In genomic region chr2:121897335-121897970, GRCh38 we compare ENCODE assay signal across 8 cellular contexts.
A peak's percentile ranks its signal among the peaks of the same experiment; 100 is the strongest.
DNase-seq lines count a peak whose midpoint lies in the region; ATAC-seq, FAIRE-seq and TF ChIP-seq lines count a peak whose summit lies in the region.

No MANE protein-coding gene starts in this region.

- no peaks in the 10 kb centered on the region for H3K79me2 ChIP-seq in astrocyte (ENCODE audit: insufficient read depth, low read length)
- H3K79me2 ChIP-seq in neural progenitor cell (ENCODE audit: low read depth) = no peaks in the 10 kb centered on the region

- no peak overlapping the region for H3K4me2 ChIP-seq in astrocyte (ENCODE audit: low read length)
- no peak overlapping the region for H3K4me2 ChIP-seq in neural progenitor cell

- H3K4me3 Mint-ChIP-seq in astrocyte (ENCODE audit: unreplicated experiment) (no peak overlapping the region), neural progenitor cell (no peak overlapping the region)

- H3K36me3 ChIP-seq in astrocyte (ENCODE audit: insufficient read depth, low read length) (no peaks in the 10 kb centered on the region), neural progenitor cell (no peaks in the 10 kb centered on the region), psoas muscle (ENCODE audit: insufficient read depth in 1 of 2, low read depth in 1 of 2) (no peaks in the 10 kb centered on the region)

- H4K20me1 ChIP-seq in astrocyte (ENCODE audit: insufficient read depth, low read length) (no peaks in the 10 kb centered on the region), neural progenitor cell (ENCODE audit: low read depth) (no peaks in the 10 kb centered on the region)

- TF ChIP-seq CTCF in C4-2B (conservative IDR thresholded peaks at IDR 0.05) (peak; percentile 67), GM13977 (IDR thresholded peaks at IDR 0.05; ENCODE audit: extremely low read depth, insufficient read depth, missing control alignments) (peak; percentile 52), astrocyte (IDR thresholded peaks at IDR 0.05; ENCODE audit: insufficient read depth, low read depth, low read length) (peak; percentile 41), neural progenitor cell (IDR thresholded peaks at IDR 0.05) (peak; percentile 55), psoas muscle (IDR thresholded peaks at IDR 0.05) (no peak)

- H3K4me1 ChIP-seq in astrocyte (ENCODE audit: insufficient read depth, low read length) (peaks cover 4% of the 10 kb centered on the region), neural progenitor cell (peaks cover 9% of the 10 kb centered on the region), psoas muscle (no peaks in the 10 kb centered on the region)

- no peak overlapping the region for H3K27ac ChIP-seq in C4-2B
- peak overlapping the region; percentile 40 for H3K27ac ChIP-seq in astrocyte (ENCODE audit: low read depth, low read length)
- H3K27ac ChIP-seq in neural progenitor cell = no peak overlapping the region
- H3K27ac ChIP-seq in psoas muscle = no peak overlapping the region

- peaks cover 8% of the 10 kb centered on the region for H3F3A ChIP-seq in neural progenitor cell (ENCODE audit: low read depth)

- DNase-seq in GM13977 (ENCODE audit: low spot score) (peak; percentile 76), NCI-H1694 (lab: John Stamatoyannopoulos, UW) (peak; percentile 23), astrocyte (ENCODE audit: low read depth) (peak; percentile 4), neural progenitor cell (ENCODE audit: low spot score) (peak; percentile 46), psoas muscle (no peak)

- H2AFZ ChIP-seq in astrocyte (ENCODE audit: low read depth, low read length) (peak overlapping the region; percentile 32), neural progenitor cell (replicated peaks) (peak overlapping the region; percentile 14)

- ATAC-seq in HG02623 (IDR thresholded peaks at IDR 0.05; ENCODE audit: unreplicated experiment) (peak; percentile 72), psoas muscle (no peak), GM18861 (IDR thresholded peaks at IDR 0.05; ENCODE audit: unreplicated experiment) (no peak)

- H3K4me1 Mint-ChIP-seq in astrocyte (ENCODE audit: low read depth, unreplicated experiment) (peaks cover 14% of the 10 kb centered on the region), neural progenitor cell (peaks cover 15% of the 10 kb centered on the region)

- FAIRE-seq in astrocyte (lab: Jason Lieb, UNC) = no peak

- no peaks in the 10 kb centered on the region for H3K9me3 Mint-ChIP-seq in astrocyte (ENCODE audit: unreplicated experiment)
- peaks cover 2% of the 10 kb centered on the region for H3K9me3 Mint-ChIP-seq in neural progenitor cell

- H3K27ac Mint-ChIP-seq in astrocyte (ENCODE audit: unreplicated experiment) (no peak overlapping the region), neural progenitor cell (peak overlapping the region; percentile 82)

- H3K36me3 Mint-ChIP-seq in astrocyte (ENCODE audit: low read depth, unreplicated experiment) = no peaks in the 10 kb centered on the region
- no peaks in the 10 kb centered on the region for H3K36me3 Mint-ChIP-seq in neural progenitor cell

- intact Hi-C loops in psoas muscle (cut with DNase I) = no loop called here

- H3K9me3 ChIP-seq in astrocyte (ENCODE audit: insufficient read depth, low read depth, low read length) = no peaks in the 10 kb centered on the region
- no peaks in the 10 kb centered on the region for H3K9me3 ChIP-seq in neural progenitor cell (ENCODE audit: low read depth)
- no peaks in the 10 kb centered on the region for H3K9me3 ChIP-seq in psoas muscle

- H3K9ac ChIP-seq in astrocyte (ENCODE audit: low read length) (no peak overlapping the region), neural progenitor cell (no peak overlapping the region)

- H3K27me3 ChIP-seq in astrocyte (ENCODE audit: insufficient read depth, low read length) (no peaks in the 10 kb centered on the region), neural progenitor cell (no peaks in the 10 kb centered on the region), psoas muscle (ENCODE audit: insufficient read depth in 3 of 3, low read length in 2 of 3) (no peaks in the 10 kb centered on the region)

- in situ Hi-C loops in GM13977 (cut with MboI; ENCODE audit: low pct_unique_long_range_greater_than_20kb, low sequenced_read_pairs, unreplicated experiment) = no loop called here

- 78 to 91% (median 81%) methylated on average over 5 of the region's 5 CpGs for WGBS in psoas muscle, 3 donors

- no peak overlapping the region for H3K4me3 ChIP-seq in astrocyte (ENCODE audit: insufficient read depth, low read depth, low read length)
- H3K4me3 ChIP-seq in neural progenitor cell = no peak overlapping the region
- no peak overlapping the region for H3K4me3 ChIP-seq in psoas muscle

- H3K27me3 Mint-ChIP-seq in astrocyte (ENCODE audit: low read depth, unreplicated experiment) = peaks cover 3% of the 10 kb centered on the region
- H3K27me3 Mint-ChIP-seq in neural progenitor cell (ENCODE audit: insufficient read depth, low read depth) = peaks cover 13% of the 10 kb centered on the region

Comparison
In these comparisons a context has a peak if more than half of its experiments do, and no peak if none do; other contexts are left out.
1. DNase-seq: peak in GM13977 (single experiment), NCI-H1694 (single experiment), astrocyte (single experiment) and neural progenitor cell (single experiment); none in psoas muscle (0 of 2).